In the genomic region with DNA sequence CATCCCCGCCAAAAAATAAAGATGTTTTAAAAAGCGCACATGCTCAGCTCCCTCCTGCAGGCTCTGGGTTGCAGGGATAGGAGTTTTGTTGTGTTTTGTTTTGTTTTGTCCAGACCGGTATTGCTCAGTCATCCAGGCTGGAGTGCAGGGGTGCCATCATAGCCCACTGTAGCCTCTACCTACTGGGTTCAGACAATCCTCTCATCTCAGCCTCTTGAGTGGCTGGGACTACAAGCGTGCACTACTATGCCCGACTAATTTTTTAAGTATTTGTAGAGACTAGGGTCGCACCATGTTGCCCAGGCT, we compare ENCODE assay signal across 8 cellular contexts. TPM values are rescaled to one million over a fixed set of nuclear protein-coding genes. Genes with fewer than 3 reads are reported as not detected.
DNase-seq lines count a peak whose midpoint lies in the region; ATAC-seq, FAIRE-seq and TF ChIP-seq lines count a peak whose summit lies in the region.

No MANE protein-coding gene starts in this region.

- no peaks in the 10 kb centered on the region for H3K9me3 ChIP-seq in HUES48 (ENCODE audit: control insufficient read depth, insufficient read depth, low read length)

- H3K9ac ChIP-seq in HUES48 (ENCODE audit: low read depth, low read length): peak overlapping the region; percentile 41; the same call in 1 of the 2 replicates

- H3K36me3 ChIP-seq in HUES48 (ENCODE audit: control insufficient read depth, insufficient read depth, low read length): no peaks in the 10 kb centered on the region; the same call in 1 of the 2 replicates

- no peak for DNase-seq in central memory CD8-positive, alpha-beta T cell (ENCODE audit: low spot score in 2 of 2)
- DNase-seq in natural killer cell (no peak), cerebellum (ENCODE audit: low spot score) (no peak), NCI-H1048 (lab: John Stamatoyannopoulos, UW) (no peak), RCC 7860 (ENCODE audit: low spot score) (no peak)

- peaks cover 33% of the 10 kb centered on the region for H3K4me1 Mint-ChIP-seq in central memory CD8-positive, alpha-beta T cell
- peaks cover 12 to 26% of the 10 kb centered on the region in 2 donors for H3K4me1 Mint-ChIP-seq in natural killer cell

- H3K36me3 Mint-ChIP-seq in central memory CD8-positive, alpha-beta T cell (ENCODE audit: insufficient read depth): peaks cover 7% of the 10 kb centered on the region
- H3K36me3 Mint-ChIP-seq in natural killer cell: no peaks in the 10 kb centered on the region

- no peaks in the 10 kb centered on the region for H3K27me3 Mint-ChIP-seq in central memory CD8-positive, alpha-beta T cell
- H3K27me3 Mint-ChIP-seq in natural killer cell (ENCODE audit: low read depth in 2 of 2): peaks cover 6 to 7% of the 10 kb centered on the region in 2 donors

- intact Hi-C loops in natural killer cell (cut with micrococcal nuclease): no loop called here

- H3K4me1 ChIP-seq in HUES48 (ENCODE audit: control insufficient read depth, insufficient read depth, low read length): peaks cover 7% of the 10 kb centered on the region; the same call in 1 of the 2 replicates

- no peaks in the 10 kb centered on the region for H3K9me3 Mint-ChIP-seq in central memory CD8-positive, alpha-beta T cell
- H3K9me3 Mint-ChIP-seq in natural killer cell: no peaks in the 10 kb centered on the region

- TF ChIP-seq CTCF in C4-2B (conservative IDR thresholded peaks at IDR 0.05): no peak; the same call in none of the 2 replicates
- TF ChIP-seq CTCF in natural killer cell (IDR thresholded peaks at IDR 0.05): peak; percentile 26

- H3K27me3 ChIP-seq in HUES48 (ENCODE audit: control insufficient read depth, insufficient read depth, low read length): peaks cover 14% of the 10 kb centered on the region

- ATAC-seq in central memory CD8-positive, alpha-beta T cell (replicated peaks; ENCODE audit: extremely low read depth, poor library complexity, severe bottlenecking): no peak
- ATAC-seq in natural killer cell (no peak), GM21737 (IDR thresholded peaks at IDR 0.05; ENCODE audit: unreplicated experiment) (no peak)

- peak overlapping the region; percentile 93 for H3K4me3 Mint-ChIP-seq in central memory CD8-positive, alpha-beta T cell
- H3K4me3 Mint-ChIP-seq in natural killer cell: peak overlapping the region; percentile 95

- FAIRE-seq in RCC 7860 (lab: Jason Lieb, UNC): no peak

- peak overlapping the region; percentile 98 for H3K4me3 ChIP-seq in HUES48 (ENCODE audit: low read depth, low read length)

- H3K27ac ChIP-seq in C4-2B (peak overlapping the region; percentile 86), HUES48 (ENCODE audit: low read depth, low read length) (no peak overlapping the region)

- H3K27ac Mint-ChIP-seq in central memory CD8-positive, alpha-beta T cell (ENCODE audit: low read depth): peak overlapping the region; percentile 91
- peak overlapping the region; percentile 93 for H3K27ac Mint-ChIP-seq in natural killer cell

RNA-seq across cellular contexts. Expression of gene WWOX, which starts 0.7 kb away (rescaled TPM):
- total RNA-seq in natural killer cell (10 to 100 TPM; 21.0 to 29.8 (median 27.0) TPM), cerebellum (25.0 TPM)
